Comparison of ENCODE assay signal across 27 cellular contexts in genomic region chr5:62421414-62421813, GRCh38.
"Had no signal": no experiment of that assay in that cellular context is flagged by ENCODE, and none has a peak within 500 bp of the region (broad histone marks: within the 10 kb centered on the region; RNA-seq: fewer than 3 reads in every experiment).

No MANE protein-coding gene starts in this region.

- ATAC-seq: activated CD4-positive, CD25-positive, alpha-beta regulatory T cell treated with anti-CD3 and anti-CD28 coated beads, Interleukin-2, amount 50 U/mL, for 24 hours; activated CD8-positive, alpha-beta T cell treated with anti-CD3 and anti-CD28 coated beads for 36 hours; activated T-cell treated with anti-CD3 and anti-CD28 coated beads, Interleukin-2, amount 50 U/mL, for 4 hours; activated T-helper 17 cell treated with anti-CD3 and anti-CD28 coated beads, Interleukin-2, amount 50 U/mL, for 72 hours; body of pancreas; esophagus mucosa had no signal

- H3K27ac Mint-ChIP-seq: activated B cell treated with CpG ODN at 0.5 μM for 24 hours; activated CD8-positive, alpha-beta T cell treated with anti-CD3 and anti-CD28 coated beads for 36 hours; activated naive CD8-positive, alpha-beta T cell had no signal

- H3K27ac ChIP-seq: body of pancreas, epithelial cell of prostate had no signal

- H3K27me3 Mint-ChIP-seq: activated B cell treated with CpG ODN at 0.5 μM for 24 hours; activated CD8-positive, alpha-beta T cell treated with anti-CD3 and anti-CD28 coated beads for 36 hours; activated naive CD8-positive, alpha-beta T cell; activated T-helper 17 cell treated with anti-CD3 and anti-CD28 coated beads, Interleukin-2, amount 50 U/mL, for 72 hours had no signal

- H3K4me3 Mint-ChIP-seq: activated B cell treated with CpG ODN at 0.5 μM for 24 hours; activated CD8-positive, alpha-beta T cell treated with anti-CD3 and anti-CD28 coated beads for 36 hours; activated naive CD8-positive, alpha-beta T cell; activated T-cell treated with anti-CD3 and anti-CD28 coated beads, Interleukin-2, amount 50 U/mL, for 4 hours; activated T-helper 17 cell treated with anti-CD3 and anti-CD28 coated beads, Interleukin-2, amount 50 U/mL, for 72 hours had no signal

- H3K9me3 Mint-ChIP-seq: activated B cell treated with CpG ODN at 0.5 μM for 24 hours; activated CD8-positive, alpha-beta T cell treated with anti-CD3 and anti-CD28 coated beads for 36 hours; activated T-cell treated with anti-CD3 and anti-CD28 coated beads, Interleukin-2, amount 50 U/mL, for 4 hours; activated T-helper 17 cell treated with anti-CD3 and anti-CD28 coated beads, Interleukin-2, amount 50 U/mL, for 72 hours had no signal

- H3K4me3 ChIP-seq: body of pancreas had no signal

- DNase-seq: activated B cell treated with CpG ODN at 0.5 μM for 24 hours; activated CD4-positive, alpha-beta T cell treated with anti-CD3 and anti-CD28 coated beads for 48 hours; activated CD4-positive, alpha-beta T cell treated with anti-CD3 and anti-CD28 coated beads, Interleukin-2, amount 50 U/mL, for 1 hour; activated CD4-positive, alpha-beta T cell treated with anti-CD3 and anti-CD28 coated beads, Interleukin-2, amount 50 U/mL, for 48 hours; activated CD8-positive, alpha-beta memory T cell treated with anti-CD3 and anti-CD28 coated beads for 24 hours; activated CD8-positive, alpha-beta T cell treated with anti-CD3 and anti-CD28 coated beads for 36 hours; activated effector memory CD4-positive, alpha-beta T cell treated with Interleukin-2 at 50 U/mL for 16 hours; activated gamma-delta T cell treated with Interleukin-2 at 50 U/mL for 16 hours; activated naive CD4-positive, alpha-beta T cell treated with anti-CD3 and anti-CD28 coated beads, Interleukin-2, amount 50 U/mL, for 16 hours; activated naive CD4-positive, alpha-beta T cell treated with Interleukin-2 at 50 U/mL for 16 hours; activated T-cell treated with anti-CD3 and anti-CD28 coated beads, Interleukin-2, amount 50 U/mL, for 4 hours; amniotic stem cell; anterior cingulate cortex; body of pancreas; caudate nucleus; cortex of kidney; dermis blood vessel endothelial cell; effector CD8-positive, alpha-beta T cell; foreskin fibroblast; head of caudate nucleus; hippocampal formation; T-helper 2 cell had no signal

- H3K27me3 ChIP-seq: body of pancreas had no signal

- H3K9me3 ChIP-seq: body of pancreas had no signal
